In the genomic region with DNA sequence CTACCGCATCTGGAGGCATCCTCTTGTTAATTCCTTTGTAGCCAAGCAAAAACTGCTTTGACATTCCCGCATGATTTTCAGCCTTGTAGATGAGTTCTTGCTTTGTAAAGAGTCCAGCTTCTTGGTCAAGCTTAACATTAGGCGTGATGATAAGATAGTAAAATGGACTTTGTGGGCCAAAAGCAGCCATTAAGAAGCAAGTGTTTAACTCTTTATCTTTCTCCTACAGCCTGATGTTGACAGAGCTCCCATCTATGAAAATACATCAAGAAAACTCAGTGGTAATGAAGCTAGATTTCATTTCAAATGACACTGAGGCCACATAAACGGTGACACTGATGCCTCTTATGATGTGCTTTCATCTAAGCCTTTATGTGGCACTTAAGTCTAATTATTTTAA, we compare ENCODE assay signal across 15 cellular contexts. TPM values are rescaled to one million over a fixed set of nuclear protein-coding genes. Genes with fewer than 3 reads are reported as not detected.
DNase-seq lines count a peak whose midpoint lies in the region; ATAC-seq and TF ChIP-seq lines count a peak whose summit lies in the region.
"Had no signal": no experiment of that assay in that cellular context is flagged by ENCODE, and none has a peak within 500 bp of the region (broad histone marks: within the 10 kb centered on the region; RNA-seq: fewer than 3 reads in every experiment).

No MANE protein-coding gene starts in this region.

- no peak for TF ChIP-seq EP300 in transverse colon (IDR thresholded peaks at IDR 0.05; ENCODE audit: low read depth)

- intact Hi-C loops in Right ventricle myocardium superior (cut with DNase I) (no loop called here), body of pancreas (cut with DNase I) (no loop called here), right lobe of liver (cut with DNase I) (no loop called here), transverse colon (cut with DNase I; ENCODE audit: low total_unique reads) (no loop called here)

- H3K36me3 ChIP-seq in cardiac muscle cell (no peaks in the 10 kb centered on the region), body of pancreas (replicated peaks in 1 of 2; ENCODE audit: insufficient read depth in 1 of 2, low read depth in 2 of 2) (no peaks in the 10 kb centered on the region), right lobe of liver (no peaks in the 10 kb centered on the region), transverse colon (no peaks in the 10 kb centered on the region)

- TF ChIP-seq POLR2A in body of pancreas (IDR thresholded peaks at IDR 0.05) (no peak), right lobe of liver (IDR thresholded peaks at IDR 0.05) (no peak), transverse colon (IDR thresholded peaks at IDR 0.05) (no peak)

- in situ Hi-C loops in transverse colon (cut with MboI; ENCODE audit: low pct_ligation_motif_present in 1 of 4, low pct_unique_long_range_greater_than_20kb in 1 of 4, low sequenced_read_pairs in 3 of 4) = no loop called here

- H3K9me3 ChIP-seq in cardiac muscle cell (ENCODE audit: low read depth) (no peaks in the 10 kb centered on the region), body of pancreas (no peaks in the 10 kb centered on the region), right lobe of liver (no peaks in the 10 kb centered on the region), transverse colon (no peaks in the 10 kb centered on the region)

- H3K4me3 ChIP-seq in cardiac muscle cell (no peak overlapping the region), body of pancreas (no peak overlapping the region), right lobe of liver (no peak overlapping the region), transverse colon (no peak overlapping the region)
- H3K4me3 ChIP-seq: BLaER1 treated with 17β-estradiol and CSF1 and Interleukin-3, amounts not matched to agents 10 nM and 100 nM had no signal

- H3K27ac ChIP-seq in cardiac muscle cell = peak overlapping the region; percentile 24
- H3K27ac ChIP-seq in body of pancreas = peak overlapping the region in 3 of 4 donors; percentile 28 to 64 (median 40)
- peak overlapping the region; percentile 42 to 84 (median 64) for H3K27ac ChIP-seq in right lobe of liver
- peak overlapping the region; percentile 48 to 68 (median 60) for H3K27ac ChIP-seq in transverse colon
- H3K27ac ChIP-seq: 22Rv1; BLaER1 treated with 17β-estradiol and CSF1 and Interleukin-3, amounts not matched to agents 10 nM and 100 nM had no signal

- H3K27me3 ChIP-seq in cardiac muscle cell (no peaks in the 10 kb centered on the region), body of pancreas (no peaks in the 10 kb centered on the region), right lobe of liver (no peaks in the 10 kb centered on the region), transverse colon (no peaks in the 10 kb centered on the region)
- H3K27me3 ChIP-seq: BLaER1 treated with 17β-estradiol and CSF1 and Interleukin-3, amounts not matched to agents 10 nM and 100 nM had no signal

- WGBS in body of pancreas, 2 donors = 41 to 48% methylated on average over 4 of the region's 4 CpGs
- WGBS in right lobe of liver (ENCODE audit: insufficient coverage, low coverage, low lambda C conversion rate, missing lambda C conversion rate) = 45% methylated on average over 3 of the region's 4 CpGs
- WGBS in transverse colon (ENCODE audit: low coverage in 1 of 2), 2 donors = 83 to 88% methylated on average over 2 to 4 of the region's 4 CpGs

- H3K4me1 ChIP-seq in cardiac muscle cell (ENCODE audit: low read depth) (peaks cover 39% of the 10 kb centered on the region), body of pancreas (peaks cover 82% of the 10 kb centered on the region), right lobe of liver (peaks cover 0 to 91% (median 44%) of the 10 kb centered on the region in 4 donors), transverse colon (peaks cover 31 to 89% (median 45%) of the 10 kb centered on the region in 4 donors)

- ATAC-seq in Right ventricle myocardium superior (ENCODE audit: poor library complexity) = no peak
- ATAC-seq in body of pancreas = no peak
- ATAC-seq in right lobe of liver = no peak
- no peak for ATAC-seq in GM19035 (IDR thresholded peaks at IDR 0.05; ENCODE audit: unreplicated experiment)
- ATAC-seq in HG03354 (IDR thresholded peaks at IDR 0.05; ENCODE audit: poor library complexity, severe bottlenecking, unreplicated experiment) = no peak

- DNase-seq in cardiac muscle cell (ENCODE audit: low read depth in 1 of 2, low spot score in 1 of 2) = no peak
- DNase-seq in Right ventricle myocardium superior = no peak
- no peak for DNase-seq in body of pancreas
- DNase-seq in right lobe of liver = no peak
- DNase-seq in transverse colon = no peak
- DNase-seq in NCI-H2107 treated with DMSO at 0.1 percent for 48 hours (lab: John Stamatoyannopoulos, UW; ENCODE audit: unreplicated experiment) = no peak
- DNase-seq: CD4-positive, alpha-beta T cell; DND-41; GDM1; HCEC 1CT; HFFc6 had no signal

- TF ChIP-seq CTCF in cardiac muscle cell (IDR thresholded peaks at IDR 0.05; ENCODE audit: low read depth, low read length) = no peak
- no peak for TF ChIP-seq CTCF in body of pancreas (IDR thresholded peaks at IDR 0.05)
- TF ChIP-seq CTCF in right lobe of liver (IDR thresholded peaks at IDR 0.05) = no peak
- no peak for TF ChIP-seq CTCF in transverse colon (IDR thresholded peaks at IDR 0.05)

RNA-seq across cellular contexts. Expression of gene FNDC3B, which starts 33.2 kb away (rescaled TPM):
- total RNA-seq in cardiac muscle cell = 56.8 and 62.3 TPM in 2 replicates
- 52.2 and 55.2 TPM in 2 replicates for polyA plus RNA-seq in cardiac muscle cell
- total RNA-seq in Right ventricle myocardium superior = 56.1 TPM
- total RNA-seq in body of pancreas = 10 to 100 TPM; 64.3 to 86.0 TPM
- total RNA-seq in right lobe of liver = 100 to 1,000 TPM in 1 of 6 experiments, 10 to 100 TPM in 5; 40.2 to 184 (median 63.5) TPM
- 10 to 100 TPM; 28.5 to 85.7 (median 44.5) TPM for total RNA-seq in transverse colon
